In the genomic region with DNA sequence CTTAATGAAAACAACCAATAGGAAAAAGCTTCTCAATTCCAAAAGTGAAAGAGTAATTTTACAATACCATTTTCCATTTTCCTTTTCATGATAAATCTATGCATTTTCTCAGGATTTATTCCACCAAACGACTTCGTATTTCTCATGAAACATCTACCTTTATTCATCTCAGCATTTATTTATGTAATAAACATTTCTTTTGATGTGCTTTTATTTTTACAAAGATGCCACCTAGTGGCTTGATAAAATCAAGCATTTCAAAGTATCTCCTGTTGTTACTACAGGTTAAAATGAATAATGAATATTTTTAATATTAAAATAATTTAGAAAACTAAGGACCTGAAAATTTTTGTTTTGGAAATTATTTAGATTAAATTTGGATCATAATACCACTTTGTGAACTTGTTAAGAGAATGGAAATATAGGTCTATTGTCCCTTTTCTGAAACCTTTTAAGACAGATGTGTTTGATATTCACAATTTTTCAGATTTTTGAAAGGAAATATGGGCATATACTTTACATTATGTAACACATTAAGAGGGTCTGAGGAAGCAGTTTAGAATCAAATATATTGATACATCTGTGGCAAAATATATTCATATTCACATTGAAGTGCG, we compare ENCODE assay signal across 9 cellular contexts. TPM values are rescaled to one million over a fixed set of nuclear protein-coding genes. Genes with fewer than 3 reads are reported as not detected.
DNase-seq lines count a peak whose midpoint lies in the region; ATAC-seq and TF ChIP-seq lines count a peak whose summit lies in the region.
"Had no signal": no experiment of that assay in that cellular context is flagged by ENCODE, and none has a peak within 500 bp of the region (broad histone marks: within the 10 kb centered on the region; RNA-seq: fewer than 3 reads in every experiment).

No MANE protein-coding gene starts in this region.

- H3K9me3 Mint-ChIP-seq in CD4-positive, CD25-positive, alpha-beta regulatory T cell = no peaks in the 10 kb centered on the region
- H3K9me3 Mint-ChIP-seq in activated CD4-positive, alpha-beta T cell treated with anti-CD3 and anti-CD28 coated beads for 36 hours (ENCODE audit: low read depth) = no peaks in the 10 kb centered on the region
- H3K9me3 Mint-ChIP-seq in activated naive CD4-positive, alpha-beta T cell treated with anti-CD3 and anti-CD28 coated beads, Interleukin-2, amount 50 U/mL, for 72 hours = no peaks in the 10 kb centered on the region
- H3K9me3 Mint-ChIP-seq: activated naive CD8-positive, alpha-beta T cell treated with anti-CD3 and anti-CD28 coated beads, Interleukin-2, amount 50 U/mL, for 24 hours had no signal

- intact Hi-C loops in ascending aorta (cut with DNase I) = loop anchor here (5.0 to 10.0 kb wide), 3 partner anchors 40 to 1392 kb away; a partner anchor contains a TSS
- intact Hi-C loops in activated CD4-positive, alpha-beta T cell treated with anti-CD3 and anti-CD28 coated beads for 36 hours (cut with DNase I, micrococcal nuclease) = loop anchor here (1.0 to 10.0 kb wide), 4 partner anchors 43 to 1398 kb away; a partner anchor contains a TSS

- peaks cover 22% of the 10 kb centered on the region for H3K4me1 ChIP-seq in CD4-positive, CD25-positive, alpha-beta regulatory T cell (ENCODE audit: control insufficient read depth, insufficient read depth, low read length, poor library complexity, severe bottlenecking)
- peaks cover 0 to 6% of the 10 kb centered on the region in 2 donors for H3K4me1 ChIP-seq in ascending aorta

- peaks cover 14 to 29% (median 19%) of the 10 kb centered on the region in 4 donors for H3K4me1 Mint-ChIP-seq in CD4-positive, CD25-positive, alpha-beta regulatory T cell
- peaks cover 27% of the 10 kb centered on the region for H3K4me1 Mint-ChIP-seq in activated CD4-positive, alpha-beta T cell treated with anti-CD3 and anti-CD28 coated beads for 36 hours

- CTCF ChIA-PET in activated CD4-positive, alpha-beta T cell treated with anti-CD3 and anti-CD28 coated beads for 36 hours (lab: Charles Lee) = interaction anchor here (0.9 to 1.9 kb wide), 2 partner anchors 12 to 43 kb away, joined by 3 to 6 read pairs; no protein-coding TSS in a partner anchor

- TF ChIP-seq CTCF in ascending aorta (IDR thresholded peaks at IDR 0.05) = peak in 2 of 3 experiments; percentile 14 to 48

- in situ Hi-C loops in KBM-7 (cut with MboI; ENCODE audit: low pct_unique_long_range_greater_than_20kb, low sequenced_read_pairs) = no loop called here

- H3K27me3 Mint-ChIP-seq in CD4-positive, CD25-positive, alpha-beta regulatory T cell = peaks cover 20% of the 10 kb centered on the region
- H3K27me3 Mint-ChIP-seq in activated CD4-positive, alpha-beta T cell treated with anti-CD3 and anti-CD28 coated beads for 36 hours = peaks cover 13% of the 10 kb centered on the region

- H3K36me3 ChIP-seq in CD4-positive, CD25-positive, alpha-beta regulatory T cell (ENCODE audit: control insufficient read depth, insufficient read depth, low read length) = no peaks in the 10 kb centered on the region
- peaks cover 2 to 3% of the 10 kb centered on the region in 2 donors for H3K36me3 ChIP-seq in ascending aorta

- peak in 2 of 3 donors; percentile 53 to 57 for DNase-seq in CD4-positive, CD25-positive, alpha-beta regulatory T cell
- peak; percentile 35 for DNase-seq in KBM-7
- no peak for DNase-seq in ascending aorta (ENCODE audit: low spot score in 2 of 2)
- DNase-seq in medulla oblongata (ENCODE audit: extremely low spot score) = peak; percentile 49
- DNase-seq in activated CD4-positive, alpha-beta T cell treated with anti-CD3 and anti-CD28 coated beads for 36 hours = no peak
- no peak for DNase-seq in activated naive CD4-positive, alpha-beta T cell treated with anti-CD3 and anti-CD28 coated beads, Interleukin-2, amount 50 U/mL, for 72 hours (ENCODE audit: low spot score in 2 of 2)
- no peak for DNase-seq in COLO829 (ENCODE audit: low spot score)
- DNase-seq in stimulated activated CD4-positive, alpha-beta T cell treated with anti-CD3 and anti-CD28 coated beads, Interleukin-1b, Interleukin-23, amount 100 ng/mL, for 48 hours = no peak
- DNase-seq: activated naive CD8-positive, alpha-beta T cell treated with anti-CD3 and anti-CD28 coated beads, Interleukin-2, amount 50 U/mL, for 24 hours had no signal

- H3K27ac ChIP-seq in CD4-positive, CD25-positive, alpha-beta regulatory T cell (ENCODE audit: insufficient read depth, low read length, poor library complexity, severe bottlenecking) = no peak overlapping the region
- H3K27ac ChIP-seq in ascending aorta = no peak overlapping the region

- H3K9me3 ChIP-seq in CD4-positive, CD25-positive, alpha-beta regulatory T cell (ENCODE audit: control insufficient read depth in 2 of 2, low read length in 2 of 2) = no peaks in the 10 kb centered on the region
- no peaks in the 10 kb centered on the region for H3K9me3 ChIP-seq in ascending aorta

- peaks cover 3% of the 10 kb centered on the region for H3K27me3 ChIP-seq in CD4-positive, CD25-positive, alpha-beta regulatory T cell (ENCODE audit: control insufficient read depth, insufficient read depth, low read length)
- H3K27me3 ChIP-seq in ascending aorta = no peaks in the 10 kb centered on the region

- H3K36me3 Mint-ChIP-seq in CD4-positive, CD25-positive, alpha-beta regulatory T cell = peaks cover 5% of the 10 kb centered on the region
- H3K36me3 Mint-ChIP-seq in activated CD4-positive, alpha-beta T cell treated with anti-CD3 and anti-CD28 coated beads for 36 hours (ENCODE audit: low read depth) = peaks cover 4% of the 10 kb centered on the region
- H3K36me3 Mint-ChIP-seq in activated naive CD4-positive, alpha-beta T cell treated with anti-CD3 and anti-CD28 coated beads, Interleukin-2, amount 50 U/mL, for 72 hours = no peaks in the 10 kb centered on the region

- ATAC-seq in CD4-positive, CD25-positive, alpha-beta regulatory T cell (ENCODE audit: low read depth in 2 of 2) = no peak
- no peak for ATAC-seq in activated CD4-positive, alpha-beta T cell treated with anti-CD3 and anti-CD28 coated beads for 36 hours
- ATAC-seq in activated naive CD4-positive, alpha-beta T cell treated with anti-CD3 and anti-CD28 coated beads, Interleukin-2, amount 50 U/mL, for 72 hours = no peak
- ATAC-seq: activated naive CD8-positive, alpha-beta T cell treated with anti-CD3 and anti-CD28 coated beads, Interleukin-2, amount 50 U/mL, for 24 hours had no signal

- no peak overlapping the region for H3K4me3 ChIP-seq in CD4-positive, CD25-positive, alpha-beta regulatory T cell (ENCODE audit: low read depth, low read length)
- H3K4me3 ChIP-seq in ascending aorta = no peak overlapping the region

- POLR2A ChIA-PET in activated CD4-positive, alpha-beta T cell treated with anti-CD3 and anti-CD28 coated beads for 36 hours (lab: Charles Lee) = no interaction called here

- no peak overlapping the region for H3K27ac Mint-ChIP-seq in CD4-positive, CD25-positive, alpha-beta regulatory T cell
- no peak overlapping the region for H3K27ac Mint-ChIP-seq in activated CD4-positive, alpha-beta T cell treated with anti-CD3 and anti-CD28 coated beads for 36 hours
- no peak overlapping the region for H3K27ac Mint-ChIP-seq in activated naive CD4-positive, alpha-beta T cell treated with anti-CD3 and anti-CD28 coated beads, Interleukin-2, amount 50 U/mL, for 72 hours
- H3K27ac Mint-ChIP-seq: activated naive CD8-positive, alpha-beta T cell treated with anti-CD3 and anti-CD28 coated beads, Interleukin-2, amount 50 U/mL, for 24 hours had no signal

- peak overlapping the region in 1 of 4 donors; percentile 79 for H3K4me3 Mint-ChIP-seq in CD4-positive, CD25-positive, alpha-beta regulatory T cell
- H3K4me3 Mint-ChIP-seq in activated CD4-positive, alpha-beta T cell treated with anti-CD3 and anti-CD28 coated beads for 36 hours = no peak overlapping the region
- H3K4me3 Mint-ChIP-seq: activated naive CD8-positive, alpha-beta T cell treated with anti-CD3 and anti-CD28 coated beads, Interleukin-2, amount 50 U/mL, for 24 hours had no signal

RNA-seq across cellular contexts. Expression of a gene that starts 2.7 kb away (rescaled TPM):
- total RNA-seq in CD4-positive, CD25-positive, alpha-beta regulatory T cell = not detected
- under 1 TPM in 1 of 4 donors, not detected in 3; 0.15 TPM for polyA plus RNA-seq in CD4-positive, CD25-positive, alpha-beta regulatory T cell
- total RNA-seq in ascending aorta = not detected
- under 1 TPM in 1 of 2 experiments, not detected in 1; 0.05 TPM for total RNA-seq in activated CD4-positive, alpha-beta T cell treated with anti-CD3 and anti-CD28 coated beads for 36 hours
- under 1 TPM; 0.16 to 0.34 TPM for total RNA-seq in activated naive CD4-positive, alpha-beta T cell treated with anti-CD3 and anti-CD28 coated beads, Interleukin-2, amount 50 U/mL, for 72 hours

RNA-seq across cellular contexts. Expression of a gene that starts 20.5 kb away (rescaled TPM):
- total RNA-seq in CD4-positive, CD25-positive, alpha-beta regulatory T cell = 50.3 TPM
- polyA plus RNA-seq in CD4-positive, CD25-positive, alpha-beta regulatory T cell = 10 to 100 TPM; 72.8 to 89.0 (median 80.6) TPM
- total RNA-seq in ascending aorta = 20.1 TPM
- total RNA-seq in activated CD4-positive, alpha-beta T cell treated with anti-CD3 and anti-CD28 coated beads for 36 hours = 10 to 100 TPM; 62.3 to 64.0 TPM
- 10 to 100 TPM; 53.3 to 55.4 TPM for total RNA-seq in activated naive CD4-positive, alpha-beta T cell treated with anti-CD3 and anti-CD28 coated beads, Interleukin-2, amount 50 U/mL, for 72 hours

Comparison
In these comparisons a context has a peak if more than half of its experiments do, and no peak if none do; other contexts are left out.
1. DNase-seq: peak in CD4-positive, CD25-positive, alpha-beta regulatory T cell (2 of 3), KBM-7 (single experiment) and medulla oblongata (single experiment); none in ascending aorta (0 of 2), activated CD4-positive, alpha-beta T cell treated with anti-CD3 and anti-CD28 coated beads for 36 hours (single experiment), activated naive CD4-positive, alpha-beta T cell treated with anti-CD3 and anti-CD28 coated beads, Interleukin-2, amount 50 U/mL, for 72 hours (0 of 2), COLO829 (single experiment) and stimulated activated CD4-positive, alpha-beta T cell treated with anti-CD3 and anti-CD28 coated beads, Interleukin-1b, Interleukin-23, amount 100 ng/mL, for 48 hours (single experiment).